22 cellular contexts compared by ENCODE assay signal in the genomic region with DNA sequence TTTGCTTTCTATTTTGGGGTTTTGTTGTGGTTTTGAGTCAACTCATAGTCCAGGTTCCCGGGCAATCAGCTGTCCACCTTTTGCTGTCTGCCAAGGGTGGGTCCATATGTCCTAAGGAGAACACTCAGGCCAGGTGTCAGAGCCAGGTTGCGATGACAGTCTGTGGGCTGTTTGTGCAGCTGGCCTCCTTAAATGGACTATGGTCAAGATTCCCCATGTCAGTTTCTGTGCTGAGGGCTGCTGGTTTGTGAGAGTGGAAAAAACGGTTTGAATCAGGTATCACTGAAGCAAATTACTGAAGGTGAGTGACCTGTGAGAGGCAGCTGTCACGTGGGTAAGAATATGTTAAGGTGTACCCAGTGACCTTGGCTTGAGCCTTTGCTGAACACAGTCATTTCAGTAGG. TPM values are rescaled to one million over a fixed set of nuclear protein-coding genes. Genes with fewer than 3 reads are reported as not detected.
DNase-seq lines count a peak whose midpoint lies in the region; ATAC-seq, FAIRE-seq and TF ChIP-seq lines count a peak whose summit lies in the region.
"Had no signal": no experiment of that assay in that cellular context is flagged by ENCODE, and none has a peak within 500 bp of the region (broad histone marks: within the 10 kb centered on the region; RNA-seq: fewer than 3 reads in every experiment).

No MANE protein-coding gene starts in this region.

- TF ChIP-seq POLR2A in GM12892 (IDR thresholded peaks at IDR 0.05; ENCODE audit: low read depth, low read length), result no peak

- H3K27me3 ChIP-seq in pancreas, result no peaks in the 10 kb centered on the region
- H3K27me3 ChIP-seq: breast epithelium, suprapubic skin had no signal

- H3K4me1 ChIP-seq in pancreas, result peaks cover 0 to 5% (median 3%) of the 10 kb centered on the region in 3 donors
- H3K4me1 ChIP-seq: breast epithelium, suprapubic skin had no signal

- no peak overlapping the region for H3K4me3 ChIP-seq in pancreas
- H3K4me3 ChIP-seq: breast epithelium, suprapubic skin had no signal

- H3K9me3 ChIP-seq in pancreas, result no peaks in the 10 kb centered on the region
- H3K9me3 ChIP-seq: breast epithelium, suprapubic skin had no signal

- H3K27ac ChIP-seq in pancreas, result no peak overlapping the region
- H3K27ac ChIP-seq: breast epithelium, RWPE1, suprapubic skin had no signal

- DNase-seq in GM12892 (ENCODE audit: insufficient read length), result no peak
- peak; percentile 34 for DNase-seq in NCI-H2196 (lab: John Stamatoyannopoulos, UW; ENCODE audit: unreplicated experiment)
- DNase-seq in cerebellar cortex (ENCODE audit: low spot score), result peak; percentile 39
- no peak for DNase-seq in pancreas
- DNase-seq in SW 1271 (lab: John Stamatoyannopoulos, UW), result no peak
- DNase-seq: activated CD4-positive, CD25-positive, alpha-beta regulatory T cell; activated CD8-positive, alpha-beta T cell treated with anti-CD3 and anti-CD28 coated beads, Interleukin-2, amount 10 ng/mL, durations not matched to agents 7 days and 5 days; activated naive CD4-positive, alpha-beta T cell; activated T-cell treated with anti-CD3 and anti-CD28 coated beads, Interleukin-2, amount 50 U/mL, for 1 hour; CD4-positive, alpha-beta memory T cell; cortex of kidney; GF-D8; HCEC 1CT; NCI-H1930; stimulated activated CD4-positive, alpha-beta T cell treated with anti-CD3 and anti-CD28 coated beads, Interleukin-2, amount 100 ng/mL, for 24 hours had no signal

- 25 to 31% methylated on average over 4 of the region's 4 CpGs for WGBS in pancreas, 2 donors

- H3K36me3 ChIP-seq in pancreas, result no peaks in the 10 kb centered on the region
- H3K36me3 ChIP-seq: breast epithelium, suprapubic skin had no signal

- FAIRE-seq in GM12892 (lab: Jason Lieb, UNC), result peak; percentile 21
- FAIRE-seq in pancreas (lab: Jason Lieb, UNC), result no peak
- FAIRE-seq: endometrium had no signal

- intact Hi-C loops in pancreas (cut with DNase I), result no loop called here

- no peak for TF ChIP-seq CTCF in pancreas (IDR thresholded peaks at IDR 0.05)

- ATAC-seq in pancreas (peak; percentile 44 to 74 (median 68)), GM21367 (IDR thresholded peaks at IDR 0.05; ENCODE audit: unreplicated experiment) (no peak), SK-N-SH treated with all-trans-retinoic acid at 6 μM for 48 hours (no peak)
- ATAC-seq: activated CD8-positive, alpha-beta T cell treated with anti-CD3 and anti-CD28 coated beads, Interleukin-2, amount 10 ng/mL, durations not matched to agents 7 days and 5 days; stimulated activated memory B cell treated with anti-CD40 and anti-IgM and Interleukin-4, amounts not matched to agents 10 μg/mL and 1 μg/mL and 100 μg/mL, for 72 hours had no signal

TF ChIP-seq in SK-N-SH treated with all-trans-retinoic acid at 6 μM for 48 hours, 23 proteins besides CTCF, POLR2A, EP300 and RAD21:
- TF ChIP-seq RARB (CRISPR knock-in tag; IDR thresholded peaks at IDR 0.05), result no peak
- no peak for TF ChIP-seq GLIS3 (CRISPR knock-in tag; IDR thresholded peaks at IDR 0.05)
- TF ChIP-seq SNAI2 (CRISPR knock-in tag; IDR thresholded peaks at IDR 0.05), result no peak
- no peak for TF ChIP-seq TOX (CRISPR knock-in tag; IDR thresholded peaks at IDR 0.05; ENCODE audit: borderline replicate concordance)
- TF ChIP-seq, protein P1, sequence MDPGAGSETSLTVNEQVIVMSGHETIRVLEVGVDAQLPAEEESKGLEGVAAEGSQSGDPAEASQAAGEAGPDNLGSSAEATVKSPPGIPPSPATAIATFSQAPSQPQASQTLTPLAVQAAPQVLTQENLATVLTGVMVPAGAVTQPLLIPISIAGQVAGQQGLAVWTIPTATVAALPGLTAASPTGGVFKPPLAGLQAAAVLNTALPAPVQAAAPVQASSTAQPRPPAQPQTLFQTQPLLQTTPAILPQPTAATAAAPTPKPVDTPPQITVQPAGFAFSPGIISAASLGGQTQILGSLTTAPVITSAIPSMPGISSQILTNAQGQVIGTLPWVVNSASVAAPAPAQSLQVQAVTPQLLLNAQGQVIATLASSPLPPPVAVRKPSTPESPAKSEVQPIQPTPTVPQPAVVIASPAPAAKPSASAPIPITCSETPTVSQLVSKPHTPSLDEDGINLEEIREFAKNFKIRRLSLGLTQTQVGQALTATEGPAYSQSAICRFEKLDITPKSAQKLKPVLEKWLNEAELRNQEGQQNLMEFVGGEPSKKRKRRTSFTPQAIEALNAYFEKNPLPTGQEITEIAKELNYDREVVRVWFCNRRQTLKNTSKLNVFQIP (CRISPR knock-in tag; IDR thresholded peaks at IDR 0.05; ENCODE audit: borderline replicate concordance, low read depth), result no peak
- TF ChIP-seq CSDC2 (CRISPR knock-in tag; IDR thresholded peaks at IDR 0.05), result no peak
- TF ChIP-seq ZNF565 (CRISPR knock-in tag; conservative IDR thresholded peaks at IDR 0.05; ENCODE audit: low read depth), result no peak

RNA-seq across cellular contexts. Expression of a gene that starts 33.0 kb away (rescaled TPM):
- polyA plus RNA-seq in GM12892 (2012; ENCODE audit: missing spikeins), result 3.1 TPM
- total RNA-seq in pancreas, result 1 to 10 TPM; 4.1 to 8.2 (median 4.4) TPM
- 1 to 10 TPM; 2.1 to 2.8 TPM for polyA plus RNA-seq in pancreas

Comparison
In these comparisons a context has a peak if more than half of its experiments do, and no peak if none do; other contexts are left out.
1. DNase-seq: peak in NCI-H2196 (single experiment) and cerebellar cortex (single experiment); none in GM12892 (single experiment), pancreas (0 of 6) and SW 1271 (0 of 2).
2. ATAC-seq: peak in pancreas (4 of 4); none in GM21367 (single experiment) and SK-N-SH treated with all-trans-retinoic acid at 6 μM for 48 hours (single experiment).